In genomic region chr6:106808758-106809157, GRCh38 we compare ENCODE assay signal across 22 cellular contexts.
A peak's percentile ranks its signal among the peaks of the same experiment; 100 is the strongest.
DNase-seq lines count a peak whose midpoint lies in the region; ATAC-seq, FAIRE-seq and TF ChIP-seq lines count a peak whose summit lies in the region.
"Had no signal": no experiment of that assay in that cellular context is flagged by ENCODE, and none has a peak within 500 bp of the region (broad histone marks: within the 10 kb centered on the region; RNA-seq: fewer than 3 reads in every experiment).

No MANE protein-coding gene starts in this region.

- intact Hi-C loops in K562 (cut with micrococcal nuclease), result loop anchor here (5.0 kb wide), 1 partner anchor 169 kb away; no protein-coding TSS in a partner anchor

- H4K20me1 ChIP-seq in K562 (replicated peaks; ENCODE audit: control insufficient read depth, insufficient read depth, low read length), result no peaks in the 10 kb centered on the region

- ATAC-seq in K562, result no peak
- no peak for ATAC-seq in HG03469 (IDR thresholded peaks at IDR 0.05; ENCODE audit: unreplicated experiment)
- ATAC-seq: GM12878 had no signal

- no peaks in the 10 kb centered on the region for H3K27me3 ChIP-seq in K562 (ENCODE audit: control insufficient read depth in 2 of 2, insufficient read depth in 2 of 2, low read length in 2 of 2)
- H3K27me3 ChIP-seq: BE2C had no signal

- DNase-seq in MV-4-11 (lab: John Stamatoyannopoulos, UW), result peak; percentile 55
- no peak for DNase-seq in K562 (ENCODE audit: extremely low read depth in 1 of 4, low spot score in 3 of 4)
- DNase-seq in KG1 (lab: John Stamatoyannopoulos, UW), result no peak
- DNase-seq in activated CD4-positive, CD25-positive, alpha-beta regulatory T cell (lab: John Stamatoyannopoulos, UW), result no peak
- DNase-seq: ACHN; BE2C; C1 segment of cervical spinal cord; CD4-positive, CD25-positive, alpha-beta regulatory T cell; CD8-positive, alpha-beta memory T cell; COR-L47; DMS 273 treated with DMSO at 0.1 percent for 48 hours; DND-41; EL; HCEC 1CT; HFFc6 had no signal

- no peaks in the 10 kb centered on the region for H3K9me1 ChIP-seq in K562 (ENCODE audit: control insufficient read depth, insufficient read depth, low read length)

- H3K36me3 ChIP-seq in HEK293 (ENCODE audit: control insufficient read depth in 2 of 2, insufficient read depth in 1 of 2, low read length in 2 of 2) (no peaks in the 10 kb centered on the region), K562 (ENCODE audit: control insufficient read depth, insufficient read depth, low read length) (no peaks in the 10 kb centered on the region)
- H3K36me3 ChIP-seq: BE2C had no signal

- TF ChIP-seq CTCF in HEK293 (tag by site-specific recombination; IDR thresholded peaks at IDR 0.05) (no peak), K562 (IDR thresholded peaks at IDR 0.05 in 2 of 3, conservative IDR thresholded peaks at IDR 0.05 in 1 of 3; ENCODE audit: insufficient read depth in 2 of 3, low read depth in 1 of 3, low read length in 3 of 3) (no peak)

- CTCF ChIA-PET in HEK293 (lab: Yijun Ruan, JAX) (interaction anchor here (0.9 kb wide), 1 partner anchor 9 kb away, joined by 3 read pairs; no protein-coding TSS in a partner anchor), K562 (lab: Yijun Ruan, JAX; ENCODE audit: low intra/inter-chr PET ratio) (no interaction called here)

- in situ Hi-C loops in K562 (cut with MboI), result no loop called here

- no peak overlapping the region for H2AFZ ChIP-seq in K562 (ENCODE audit: low read depth, low read length)
- H2AFZ ChIP-seq: GM23248 had no signal

- H3K79me2 ChIP-seq in K562 (ENCODE audit: control insufficient read depth, insufficient read depth, low read length), result no peaks in the 10 kb centered on the region

- TF ChIP-seq RAD21 in K562 (CRISPR knock-in tag; conservative IDR thresholded peaks at IDR 0.05 in 1 of 2, IDR thresholded peaks at IDR 0.05 in 1 of 2), result no peak

- no peak for TF ChIP-seq EP300 in K562 (IDR thresholded peaks at IDR 0.05; ENCODE audit: low read length)

- no peak for FAIRE-seq in K562 (lab: Jason Lieb, UNC)
- FAIRE-seq: A204.1, GM12878, H54, HepG2 had no signal

- H3K9me3 ChIP-seq in HEK293 (ENCODE audit: control insufficient read depth, insufficient read depth, low read depth, low read length) (no peaks in the 10 kb centered on the region), K562 (replicated peaks; ENCODE audit: control insufficient read depth, insufficient read depth, low read depth, low read length) (no peaks in the 10 kb centered on the region)
- H3K9me3 ChIP-seq: BE2C had no signal

- BruUV-seq in K562 (replicated peaks; lab: Mats Ljungman, UMichigan), result no TSS peak

- no peak for TF ChIP-seq POLR2A in K562 (conservative IDR thresholded peaks at IDR 0.05)

- no peak overlapping the region for H3K27ac ChIP-seq in HEK293 (ENCODE audit: extremely low read depth, low read depth, low read length)
- no peak overlapping the region for H3K27ac ChIP-seq in K562 (ENCODE audit: extremely low read depth, low read depth, low read length)
- H3K27ac ChIP-seq: GM23248 had no signal

- H3K9ac ChIP-seq in K562 (ENCODE audit: insufficient read depth in 1 of 2, low read depth in 2 of 2, low read length in 2 of 2), result no peak overlapping the region
- H3K9ac ChIP-seq: GM23248 had no signal

- no peaks in the 10 kb centered on the region for H3K4me1 ChIP-seq in HEK293 (ENCODE audit: control insufficient read depth, insufficient read depth, low read length)
- H3K4me1 ChIP-seq in K562 (replicated peaks in 1 of 2; ENCODE audit: control insufficient read depth in 2 of 2, insufficient read depth in 2 of 2, low read length in 2 of 2), result peaks cover 4 to 6% of the 10 kb centered on the region in 2 experiments; a peak in 1 of 5 replicates
- H3K4me1 ChIP-seq: BE2C had no signal

- H3K4me3 ChIP-seq in HEK293 (ENCODE audit: low read depth, low read length) (no peak overlapping the region), K562 (no peak overlapping the region)
- H3K4me3 ChIP-seq: GM12878, GM23248 had no signal

- POLR2A ChIA-PET in HEK293 (lab: Yijun Ruan, JAX), result no interaction called here
- POLR2A ChIA-PET in K562 (lab: Yijun Ruan, JAX), result no interaction called here

- H3K4me2 ChIP-seq in K562 (ENCODE audit: insufficient read depth, low read length), result no peak overlapping the region

TF ChIP-seq in HEK293, 187 proteins besides CTCF, POLR2A, EP300 and RAD21:
- no peak for TF ChIP-seq ZNF600 (tag by site-specific recombination; IDR thresholded peaks at IDR 0.05)
- TF ChIP-seq ZNF585B (tag by site-specific recombination; IDR thresholded peaks at IDR 0.05), result no peak
- no peak for TF ChIP-seq ZNF426 (tag by site-specific recombination; IDR thresholded peaks at IDR 0.05)
- TF ChIP-seq ZNF48 (tag by site-specific recombination; IDR thresholded peaks at IDR 0.05), result no peak
- peak; percentile 22; the same call in 1 of the 2 replicates for TF ChIP-seq ZNF596 (tag by site-specific recombination; IDR thresholded peaks at IDR 0.05)
- no peak for TF ChIP-seq ZSCAN18 (tag by site-specific recombination; IDR thresholded peaks at IDR 0.05)
- TF ChIP-seq ZNF398 (tag by site-specific recombination; IDR thresholded peaks at IDR 0.05), result no peak

TF ChIP-seq in K562, 482 proteins besides CTCF, POLR2A, EP300 and RAD21:
- peak; percentile 68; the same call in 1 of the 2 replicates for TF ChIP-seq SPI1 (IDR thresholded peaks at IDR 0.05; ENCODE audit: borderline replicate concordance, low read depth, low read length)
- TF ChIP-seq THAP7 (CRISPR knock-in tag; IDR thresholded peaks at IDR 0.05), result no peak
